ENCODE assay signal across 8 cellular contexts in genomic region chr5:80755634-80756033, GRCh38.
DNase-seq lines count a peak whose midpoint lies in the region; ATAC-seq, FAIRE-seq and TF ChIP-seq lines count a peak whose summit lies in the region.

No MANE protein-coding gene starts in this region.

- no peaks in the 10 kb centered on the region for H3K27me3 Mint-ChIP-seq in endodermal cell (ENCODE audit: insufficient read depth)

- peaks cover 3% of the 10 kb centered on the region for H3K36me3 Mint-ChIP-seq in endodermal cell (ENCODE audit: low read depth)

- WGBS in endodermal cell (ENCODE audit: insufficient coverage in 1 of 2, insufficient read length in 1 of 2), 2 experiments, result 85% methylated on average over 3 of the region's 3 CpGs; no CpG with 5 or more reads in 1 of the 2 experiments
- WGBS in thyroid gland, 2 donors, result 69 to 83% methylated on average over 3 of the region's 3 CpGs

- DNase-seq in GM18507 (ENCODE audit: extremely low spot score, insufficient read length, low read depth), result peak; percentile 17
- no peak for DNase-seq in endodermal cell
- DNase-seq in NCI-H2227 treated with DMSO at 0.1 percent for 48 hours (lab: John Stamatoyannopoulos, UW), result no peak
- DNase-seq in stimulated activated CD4-positive, alpha-beta T cell treated with anti-CD3 and anti-CD28 coated beads, Interleukin-4, amount 100 ng/mL, for 1 hour, result no peak
- DNase-seq in hypothalamus (lab: John Stamatoyannopoulos, UW), result no peak
- DNase-seq in thyroid gland, result no peak

- H3K27ac ChIP-seq in endodermal cell (ENCODE audit: low read depth, low read length), result peak overlapping the region; percentile 18
- H3K27ac ChIP-seq in thyroid gland, result no peak overlapping the region

- peaks cover 21% of the 10 kb centered on the region; the same call in 1 of the 2 replicates for H3K36me3 ChIP-seq in Loucy (ENCODE audit: insufficient read depth, low read length)
- H3K36me3 ChIP-seq in endodermal cell (ENCODE audit: control insufficient read depth, insufficient read depth, low read length), result peaks cover 5% of the 10 kb centered on the region
- H3K36me3 ChIP-seq in thyroid gland, result no peaks in the 10 kb centered on the region

- no peaks in the 10 kb centered on the region for H3K9me2 ChIP-seq in Loucy (replicated peaks; ENCODE audit: low read depth, low read length)

- no peaks in the 10 kb centered on the region for H4K20me1 ChIP-seq in Loucy (ENCODE audit: insufficient read depth, low read length, poor library complexity, severe bottlenecking)

- H3K4me3 Mint-ChIP-seq in endodermal cell, result no peak overlapping the region

- peaks cover 39% of the 10 kb centered on the region for H3K4me1 Mint-ChIP-seq in endodermal cell

- no peak overlapping the region for H3K27ac Mint-ChIP-seq in endodermal cell

- peaks cover 23% of the 10 kb centered on the region for H3K4me1 ChIP-seq in Loucy (ENCODE audit: insufficient read depth, low read length, poor library complexity, severe bottlenecking)
- H3K4me1 ChIP-seq in endodermal cell (ENCODE audit: control insufficient read depth, insufficient read depth, low read length), result peaks cover 10% of the 10 kb centered on the region
- H3K4me1 ChIP-seq in thyroid gland, result no peaks in the 10 kb centered on the region

- H3K9ac ChIP-seq in Loucy (ENCODE audit: low read depth, low read length, poor library complexity, severe bottlenecking) (peak overlapping the region; percentile 45), endodermal cell (ENCODE audit: extremely low read depth, low read length, poor library complexity, severe bottlenecking) (no peak overlapping the region)

- H3K9me3 Mint-ChIP-seq in endodermal cell, result no peaks in the 10 kb centered on the region

- H2AFZ ChIP-seq in Loucy (ENCODE audit: low read length), result no peak overlapping the region

- no peak for TF ChIP-seq CTCF in Loucy (conservative IDR thresholded peaks at IDR 0.05; ENCODE audit: low read length)
- TF ChIP-seq CTCF in endodermal cell (conservative IDR thresholded peaks at IDR 0.05), result no peak
- no peak for TF ChIP-seq CTCF in thyroid gland (IDR thresholded peaks at IDR 0.05)

- peak overlapping the region; percentile 70 for H3K4me2 ChIP-seq in Loucy (ENCODE audit: low read depth, low read length, poor library complexity, severe bottlenecking)

- H3F3A ChIP-seq in Loucy (ENCODE audit: low read depth), result no peaks in the 10 kb centered on the region

- FAIRE-seq in GM18507 (lab: Jason Lieb, UNC), result peak; percentile 96

- H3K27me3 ChIP-seq in Loucy (ENCODE audit: insufficient read depth, low read length, poor library complexity, severe bottlenecking) (no peaks in the 10 kb centered on the region), endodermal cell (ENCODE audit: control insufficient read depth, insufficient read depth, low read length, poor library complexity, severe bottlenecking) (no peaks in the 10 kb centered on the region), thyroid gland (no peaks in the 10 kb centered on the region)

- peak; percentile 99 for ATAC-seq in GM21723 (IDR thresholded peaks at IDR 0.05; ENCODE audit: unreplicated experiment)

- H3K4me3 ChIP-seq in Loucy (ENCODE audit: low read length, poor library complexity, severe bottlenecking), result peak overlapping the region; percentile 45
- H3K4me3 ChIP-seq in endodermal cell (ENCODE audit: low read length), result no peak overlapping the region
- no peak overlapping the region for H3K4me3 ChIP-seq in thyroid gland (replicated peaks in 1 of 3)

- no peaks in the 10 kb centered on the region for H3K9me3 ChIP-seq in Loucy (ENCODE audit: insufficient read depth, low read depth, low read length)
- H3K9me3 ChIP-seq in endodermal cell (ENCODE audit: control insufficient read depth, low read length), result no peaks in the 10 kb centered on the region
- H3K9me3 ChIP-seq in thyroid gland, result no peaks in the 10 kb centered on the region

- TF ChIP-seq POLR2A in thyroid gland (IDR thresholded peaks at IDR 0.05), result no peak

- no peaks in the 10 kb centered on the region for H3K79me2 ChIP-seq in Loucy (ENCODE audit: insufficient read depth, low read length)

- intact Hi-C loops in thyroid gland (cut with DNase I), result no loop called here
